In the genomic region with DNA sequence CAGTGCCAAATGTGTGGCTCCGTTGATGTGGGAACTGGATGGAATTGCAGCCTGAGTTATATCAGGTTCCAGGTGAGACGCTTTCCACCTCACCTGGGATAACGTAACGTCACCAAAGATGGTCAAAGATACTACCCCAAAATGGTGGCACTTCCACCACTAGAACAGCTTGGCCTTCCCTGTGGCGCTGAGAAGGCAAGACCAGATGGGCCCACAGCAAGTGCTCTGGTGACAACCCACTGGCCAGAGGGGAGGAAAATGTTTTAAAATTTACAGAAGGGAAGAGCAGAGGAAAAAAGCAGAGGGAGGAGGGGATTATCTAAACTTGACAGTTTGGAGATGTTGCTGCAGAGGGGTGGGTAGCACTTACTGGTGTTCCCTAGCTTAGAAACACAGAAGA, we compare ENCODE assay signal across 14 cellular contexts. TPM values are rescaled to one million over a fixed set of nuclear protein-coding genes. Genes with fewer than 3 reads are reported as not detected.
DNase-seq lines count a peak whose midpoint lies in the region; ATAC-seq and TF ChIP-seq lines count a peak whose summit lies in the region.
"Had no signal": no experiment of that assay in that cellular context is flagged by ENCODE, and none has a peak within 500 bp of the region (broad histone marks: within the 10 kb centered on the region; RNA-seq: fewer than 3 reads in every experiment).

No MANE protein-coding gene starts in this region.

- peak overlapping the region; percentile 53 for H3K27ac Mint-ChIP-seq in activated T-helper 17 cell treated with anti-CD3 and anti-CD28 coated beads, Interleukin-2, amount 50 U/mL, for 72 hours
- no peak overlapping the region for H3K27ac Mint-ChIP-seq in chondrocyte (ENCODE audit: unreplicated experiment)
- H3K27ac Mint-ChIP-seq: B cell; CD4-positive, alpha-beta T cell; IgD-negative memory B cell had no signal

- H3K9me3 Mint-ChIP-seq in activated T-helper 17 cell treated with anti-CD3 and anti-CD28 coated beads, Interleukin-2, amount 50 U/mL, for 72 hours: no peaks in the 10 kb centered on the region
- H3K9me3 Mint-ChIP-seq in chondrocyte (ENCODE audit: low read depth): no peaks in the 10 kb centered on the region
- H3K9me3 Mint-ChIP-seq: CD4-positive, alpha-beta T cell; IgD-negative memory B cell had no signal

- no peak overlapping the region for H3K4me3 Mint-ChIP-seq in activated T-helper 17 cell treated with anti-CD3 and anti-CD28 coated beads, Interleukin-2, amount 50 U/mL, for 72 hours
- no peak overlapping the region for H3K4me3 Mint-ChIP-seq in chondrocyte (ENCODE audit: unreplicated experiment)
- H3K4me3 Mint-ChIP-seq: B cell; CD4-positive, alpha-beta T cell; IgD-negative memory B cell had no signal

- in situ Hi-C loops in G401 (cut with HindIII; ENCODE audit: low sequenced_read_pairs): no loop called here

- intact Hi-C loops in posterior vena cava (cut with DNase I): no loop called here

- no peaks in the 10 kb centered on the region for H3K27me3 Mint-ChIP-seq in activated T-helper 17 cell treated with anti-CD3 and anti-CD28 coated beads, Interleukin-2, amount 50 U/mL, for 72 hours
- no peaks in the 10 kb centered on the region for H3K27me3 Mint-ChIP-seq in chondrocyte (ENCODE audit: low read depth)
- H3K27me3 Mint-ChIP-seq: B cell; CD4-positive, alpha-beta T cell; IgD-negative memory B cell had no signal

- H3K4me1 Mint-ChIP-seq in activated T-helper 17 cell treated with anti-CD3 and anti-CD28 coated beads, Interleukin-2, amount 50 U/mL, for 72 hours: no peaks in the 10 kb centered on the region
- no peaks in the 10 kb centered on the region for H3K4me1 Mint-ChIP-seq in chondrocyte (ENCODE audit: low read depth)
- H3K4me1 Mint-ChIP-seq: B cell had no signal

- peak; percentile 65 for DNase-seq in G401 (ENCODE audit: low spot score)
- peak; percentile 20 for DNase-seq in chondrocyte (ENCODE audit: low spot score)
- DNase-seq in posterior vena cava (ENCODE audit: low spot score): peak; percentile 14
- no peak for DNase-seq in NCI-H526 treated with DMSO at 0.1 percent for 48 hours (lab: John Stamatoyannopoulos, UW)
- DNase-seq: CD4-positive, alpha-beta T cell; DND-41; GF-D8; GM23248 had no signal

- no peak for TF ChIP-seq CTCF in chondrocyte (IDR thresholded peaks at IDR 0.05)

- peaks cover 51% of the 10 kb centered on the region for H3K36me3 Mint-ChIP-seq in activated T-helper 17 cell treated with anti-CD3 and anti-CD28 coated beads, Interleukin-2, amount 50 U/mL, for 72 hours (ENCODE audit: low read depth)
- peaks cover 23% of the 10 kb centered on the region for H3K36me3 Mint-ChIP-seq in chondrocyte (ENCODE audit: low read depth)

- ATAC-seq in activated T-helper 17 cell treated with anti-CD3 and anti-CD28 coated beads, Interleukin-2, amount 50 U/mL, for 72 hours (replicated peaks): no peak
- ATAC-seq in HG03457 (IDR thresholded peaks at IDR 0.05; ENCODE audit: unreplicated experiment) (no peak), GM21723 (IDR thresholded peaks at IDR 0.05; ENCODE audit: unreplicated experiment) (no peak)

RNA-seq across cellular contexts. Expression of a gene that starts 7.5 kb away (rescaled TPM):
- 0.17 TPM in 1 of 2 replicates, not detected in the other for total RNA-seq in G401 (2014; rRNA removed; shearing (Covaris generic))
- total RNA-seq in activated T-helper 17 cell treated with anti-CD3 and anti-CD28 coated beads, Interleukin-2, amount 50 U/mL, for 72 hours: 1 to 10 TPM; 2.2 to 3.7 TPM
- 1.7 to 2.2 TPM (median 2.0 TPM) in 3 replicates for total RNA-seq in chondrocyte
- total RNA-seq in posterior vena cava: 1 to 10 TPM; 1.4 to 2.0 TPM
- total RNA-seq: GM23248, HT-29 had no signal

RNA-seq across cellular contexts. Expression of a gene that starts 33.3 kb away (rescaled TPM):
- 22.2 and 23.6 TPM in 2 replicates for total RNA-seq in G401 (2014; rRNA removed; shearing (Covaris generic))
- under 1 TPM; 0.17 to 0.32 TPM for total RNA-seq in activated T-helper 17 cell treated with anti-CD3 and anti-CD28 coated beads, Interleukin-2, amount 50 U/mL, for 72 hours
- total RNA-seq in chondrocyte: 14.8 to 20.6 TPM (median 18.6 TPM) in 3 replicates
- total RNA-seq in posterior vena cava: under 1 TPM; 0.43 to 0.69 TPM

RNA-seq across cellular contexts. Expression of a gene that starts 51.8 kb away (rescaled TPM):
- total RNA-seq in G401 (2014; rRNA removed; shearing (Covaris generic)): 243 and 344 TPM in 2 replicates
- total RNA-seq in activated T-helper 17 cell treated with anti-CD3 and anti-CD28 coated beads, Interleukin-2, amount 50 U/mL, for 72 hours: 10 to 100 TPM; 48.5 to 54.5 TPM
- 340 to 401 TPM (median 342 TPM) in 3 replicates for total RNA-seq in chondrocyte
- total RNA-seq in posterior vena cava: 100 to 1,000 TPM; 149 to 261 TPM
